Comparison of ENCODE assay signal across 1 cellular context in genomic region chr17:39763046-39763800, GRCh38.
TF ChIP-seq lines count a peak whose summit lies in the region.

No MANE protein-coding gene starts in this region.

TF ChIP-seq in GM23338, 12 proteins besides CTCF, POLR2A, EP300 and RAD21 (continued from another document):
- TF ChIP-seq NANOG (IDR thresholded peaks at IDR 0.05; ENCODE audit: borderline replicate concordance) (no peak), ZNF331 (CRISPR knock-in tag; IDR thresholded peaks at IDR 0.05; ENCODE audit: low read depth) (no peak), JUNB (IDR thresholded peaks at IDR 0.05; ENCODE audit: unreplicated experiment) (no peak), POLR2AphosphoS5 (IDR thresholded peaks at IDR 0.05; ENCODE audit: low read depth) (no peak), ETS1 (IDR thresholded peaks at IDR 0.05) (no peak), EZH2phosphoT487 (IDR thresholded peaks at IDR 0.05; ENCODE audit: unreplicated experiment) (no peak), ZNF114 (CRISPR knock-in tag; IDR thresholded peaks at IDR 0.05) (no peak), CREB1 (CRISPR knock-in tag; IDR thresholded peaks at IDR 0.05; ENCODE audit: low read depth) (no peak), REST (IDR thresholded peaks at IDR 0.05; ENCODE audit: unreplicated experiment) (no peak), STAT1 (IDR thresholded peaks at IDR 0.05; ENCODE audit: unreplicated experiment) (no peak)
